In genomic region chr6:41548841-41549642, GRCh38 we compare ENCODE assay signal across 12 cellular contexts. TPM values are rescaled to one million over a fixed set of nuclear protein-coding genes. Genes with fewer than 3 reads are reported as not detected.
DNase-seq lines count a peak whose midpoint lies in the region; ATAC-seq and TF ChIP-seq lines count a peak whose summit lies in the region.
"Had no signal": no experiment of that assay in that cellular context is flagged by ENCODE, and none has a peak within 500 bp of the region (broad histone marks: within the 10 kb centered on the region; RNA-seq: fewer than 3 reads in every experiment).

No MANE protein-coding gene starts in this region.

- H4K5ac ChIP-seq in H9 (ENCODE audit: insufficient read length, low read depth, low read length) = no peak overlapping the region

- TSS peak; percentile 24 for BruUV-seq in A673 (replicated peaks; lab: Mats Ljungman, UMichigan)

- H3K14ac ChIP-seq in H9 (ENCODE audit: insufficient read depth, low read length) = no peak overlapping the region

- no peak overlapping the region for H2BK5ac ChIP-seq in H9 (ENCODE audit: insufficient read length, low read length)

- H2AFZ ChIP-seq in H9 (ENCODE audit: low read length) = no peak overlapping the region

- peaks cover 88% of the 10 kb centered on the region for H3K27me3 Mint-ChIP-seq in H9 (ENCODE audit: low read depth)
- peaks cover 72% of the 10 kb centered on the region for H3K27me3 Mint-ChIP-seq in dendritic cell treated with granulocyte-macrophage colony-stimulating factor and Interleukin-4, amounts not matched to agents 40 ng/mL and 50 ng/mL, for 4 days
- no peaks in the 10 kb centered on the region for H3K27me3 Mint-ChIP-seq in natural killer cell treated with Interleukin-12 subunit alpha and Interleukin-12 subunit beta and Interleukin-15 and Interleukin-18, amount 100 ng/mL, for 72 hours

- H3K4me2 ChIP-seq in H9 (ENCODE audit: insufficient read depth, insufficient read length, low read length) = peak overlapping the region; percentile 76

- H3K79me1 ChIP-seq in H9 (ENCODE audit: insufficient read depth, low read depth, low read length, poor library complexity, severe bottlenecking) = no peaks in the 10 kb centered on the region

- no peak overlapping the region for H3K4ac ChIP-seq in H9 (ENCODE audit: low read depth, low read length)

- H3K4me1 ChIP-seq in A673 (ENCODE audit: insufficient read depth, low read length, poor library complexity, severe bottlenecking) = peaks cover 14% of the 10 kb centered on the region
- H3K4me1 ChIP-seq in H9 (ENCODE audit: insufficient read depth, low read length) = peaks cover 32% of the 10 kb centered on the region
- H3K4me1 ChIP-seq in adrenal gland (replicated peaks in 1 of 2) = peaks cover 14 to 22% of the 10 kb centered on the region in 2 donors

- H3K27ac ChIP-seq in A673 (ENCODE audit: low read depth, low read length, poor library complexity, severe bottlenecking) = no peak overlapping the region
- no peak overlapping the region for H3K27ac ChIP-seq in H9 (ENCODE audit: insufficient read length, low read depth, low read length)
- no peak overlapping the region for H3K27ac ChIP-seq in adrenal gland
- H3K27ac ChIP-seq: HL-60 had no signal

- H2BK12ac ChIP-seq in H9 (ENCODE audit: insufficient read length, low read depth, low read length) = no peak overlapping the region

- H3K9me3 Mint-ChIP-seq in H9 = no peaks in the 10 kb centered on the region
- no peaks in the 10 kb centered on the region for H3K9me3 Mint-ChIP-seq in dendritic cell treated with granulocyte-macrophage colony-stimulating factor and Interleukin-4, amounts not matched to agents 40 ng/mL and 50 ng/mL, for 4 days
- H3K9me3 Mint-ChIP-seq in natural killer cell treated with Interleukin-12 subunit alpha and Interleukin-12 subunit beta and Interleukin-15 and Interleukin-18, amount 100 ng/mL, for 72 hours = no peaks in the 10 kb centered on the region

- ATAC-seq in natural killer cell treated with Interleukin-12 subunit alpha and Interleukin-12 subunit beta and Interleukin-15 and Interleukin-18, amount 100 ng/mL, for 72 hours = no peak
- no peak for ATAC-seq in GM21723 (IDR thresholded peaks at IDR 0.05; ENCODE audit: unreplicated experiment)

- peaks cover 0 to 14% (median 11%) of the 10 kb centered on the region in 3 experiments; a peak in 4 of 7 replicates for H3K36me3 Mint-ChIP-seq in H9 (ENCODE audit: insufficient read depth in 1 of 3, low read depth in 3 of 3)
- H3K36me3 Mint-ChIP-seq in dendritic cell treated with granulocyte-macrophage colony-stimulating factor and Interleukin-4, amounts not matched to agents 40 ng/mL and 50 ng/mL, for 4 days (ENCODE audit: low read depth) = peaks cover 10% of the 10 kb centered on the region
- H3K36me3 Mint-ChIP-seq in natural killer cell treated with Interleukin-12 subunit alpha and Interleukin-12 subunit beta and Interleukin-15 and Interleukin-18, amount 100 ng/mL, for 72 hours = peaks cover 10% of the 10 kb centered on the region

- H2BK15ac ChIP-seq in H9 (ENCODE audit: low read depth, low read length) = no peak overlapping the region

- no peak overlapping the region for H3K56ac ChIP-seq in H9 (ENCODE audit: insufficient read length, low read depth, low read length)

- H3K9me3 ChIP-seq in A673 (ENCODE audit: low read depth, low read length, poor library complexity, severe bottlenecking) (no peaks in the 10 kb centered on the region), H9 (ENCODE audit: control insufficient read depth, low read depth, low read length) (no peaks in the 10 kb centered on the region), adrenal gland (replicated peaks in 1 of 3) (no peaks in the 10 kb centered on the region)

- intact Hi-C loops in A673 (cut with micrococcal nuclease; ENCODE audit: unreplicated experiment) = no loop called here
- intact Hi-C loops in dendritic cell treated with granulocyte-macrophage colony-stimulating factor and Interleukin-4, amounts not matched to agents 40 ng/mL and 50 ng/mL, for 4 days (cut with micrococcal nuclease) = no loop called here
- intact Hi-C loops in adrenal gland (cut with DNase I) = loop anchor here in 1 of 2 donors (5.0 kb wide), 1 partner anchor 38 kb away; no protein-coding TSS in a partner anchor

- no peak for TF ChIP-seq POLR2A in adrenal gland (IDR thresholded peaks at IDR 0.05)

- H4K91ac ChIP-seq in H9 (ENCODE audit: insufficient read length, low read depth, low read length) = no peak overlapping the region

- no peak overlapping the region for H3K9ac ChIP-seq in H9 (ENCODE audit: extremely low read depth, insufficient read length, low read length)

- no peak overlapping the region for H3K27ac Mint-ChIP-seq in H9
- H3K27ac Mint-ChIP-seq in dendritic cell treated with granulocyte-macrophage colony-stimulating factor and Interleukin-4, amounts not matched to agents 40 ng/mL and 50 ng/mL, for 4 days = no peak overlapping the region
- peak overlapping the region in 1 of 2 donors; percentile 65 for H3K27ac Mint-ChIP-seq in natural killer cell treated with Interleukin-12 subunit alpha and Interleukin-12 subunit beta and Interleukin-15 and Interleukin-18, amount 100 ng/mL, for 72 hours

- H2BK20ac ChIP-seq in H9 (ENCODE audit: low read depth, low read length, poor library complexity, severe bottlenecking) = no peak overlapping the region

- no peak overlapping the region for H3K23ac ChIP-seq in H9 (ENCODE audit: insufficient read length, low read depth, low read length)

- H3K23me2 ChIP-seq in H9 (ENCODE audit: insufficient read length, low read depth, low read length, poor library complexity, severe bottlenecking) = peaks cover 20% of the 10 kb centered on the region

- peaks cover 70 to 71% of the 10 kb centered on the region in 2 experiments for H3K4me1 Mint-ChIP-seq in H9
- peaks cover 59% of the 10 kb centered on the region for H3K4me1 Mint-ChIP-seq in dendritic cell treated with granulocyte-macrophage colony-stimulating factor and Interleukin-4, amounts not matched to agents 40 ng/mL and 50 ng/mL, for 4 days (ENCODE audit: low read depth)
- peaks cover 41 to 45% of the 10 kb centered on the region in 2 donors for H3K4me1 Mint-ChIP-seq in natural killer cell treated with Interleukin-12 subunit alpha and Interleukin-12 subunit beta and Interleukin-15 and Interleukin-18, amount 100 ng/mL, for 72 hours (ENCODE audit: low read depth in 2 of 2)

- TF ChIP-seq CTCF in A673 (conservative IDR thresholded peaks at IDR 0.05; ENCODE audit: low read depth, low read length) (no peak), H9 (conservative IDR thresholded peaks at IDR 0.05) (no peak), adrenal gland (IDR thresholded peaks at IDR 0.05) (no peak)

- H4K8ac ChIP-seq in H9 (replicated peaks; ENCODE audit: insufficient read length, low read depth, low read length) = no peak overlapping the region

- no peak overlapping the region for H2BK120ac ChIP-seq in H9 (ENCODE audit: low read depth, low read length, poor library complexity, severe bottlenecking)

- H3K27me3 ChIP-seq in A673 (replicated peaks; ENCODE audit: insufficient read depth, low read depth, low read length, poor library complexity) (no peaks in the 10 kb centered on the region), H9 (ENCODE audit: insufficient read depth, low read length) (peaks cover 56% of the 10 kb centered on the region), adrenal gland (no peaks in the 10 kb centered on the region)

- no peaks in the 10 kb centered on the region; the same call in 1 of the 2 replicates for H3K79me2 ChIP-seq in H9 (ENCODE audit: insufficient read depth, low read length)

- no peak overlapping the region for H3K18ac ChIP-seq in H9 (ENCODE audit: insufficient read length, low read depth, low read length)

- CTCF ChIA-PET in A673 (lab: Charles Lee) = no interaction called here

- no peak overlapping the region for H3T11ph ChIP-seq in H9 (ENCODE audit: low read length)

- H3K4me3 Mint-ChIP-seq in H9 = peak overlapping the region; percentile 54 to 79
- peak overlapping the region; percentile 74 for H3K4me3 Mint-ChIP-seq in dendritic cell treated with granulocyte-macrophage colony-stimulating factor and Interleukin-4, amounts not matched to agents 40 ng/mL and 50 ng/mL, for 4 days
- peak overlapping the region; percentile 90 for H3K4me3 Mint-ChIP-seq in natural killer cell treated with Interleukin-12 subunit alpha and Interleukin-12 subunit beta and Interleukin-15 and Interleukin-18, amount 100 ng/mL, for 72 hours

- no CpG with 5 or more reads among the region's 11 CpGs for WGBS in H9 (ENCODE audit: extremely low coverage, insufficient read length, low lambda C conversion rate)
- WGBS in adrenal gland, 4 donors = 80 to 88% (median 86%) methylated on average over 11 of the region's 11 CpGs

- no peak for DNase-seq in A673 (ENCODE audit: low spot score)
- peak; percentile 73 for DNase-seq in H9
- DNase-seq in natural killer cell treated with Interleukin-12 subunit alpha and Interleukin-12 subunit beta and Interleukin-15 and Interleukin-18, amount 100 ng/mL, for 72 hours (ENCODE audit: low spot score) = peak; percentile 64
- no peak for DNase-seq in AG08396 (ENCODE audit: low spot score)
- DNase-seq in adrenal gland = no peak
- DNase-seq in AG08395 (ENCODE audit: low spot score) = no peak
- DNase-seq: NCI-H187, nucleus accumbens, RPMI8226 had no signal

- H4K20me1 ChIP-seq in H9 (ENCODE audit: control insufficient read depth, insufficient read depth, insufficient read length) = peaks cover 2% of the 10 kb centered on the region

- H2AK5ac ChIP-seq in H9 (ENCODE audit: insufficient read length, low read length) = no peak overlapping the region

- H3K4me3 ChIP-seq in A673 (ENCODE audit: low read depth, low read length, poor library complexity, severe bottlenecking) (no peak overlapping the region), adrenal gland (no peak overlapping the region)

- POLR2A ChIA-PET in A673 (lab: Charles Lee; ENCODE audit: low non-redundant PET) = no interaction called here

- peaks cover 10% of the 10 kb centered on the region for H3K36me3 ChIP-seq in A673 (ENCODE audit: insufficient read depth, low read length, poor library complexity, severe bottlenecking)
- H3K36me3 ChIP-seq in adrenal gland (replicated peaks in 1 of 2) = no peaks in the 10 kb centered on the region

RNA-seq across cellular contexts. Expression of gene FOXP4, which starts 2.9 kb away (rescaled TPM):
- total RNA-seq in A673 (2021) (53.9 and 56.7 TPM in 2 replicates), H9 (2021) (18.2 and 19.0 TPM in 2 replicates), adrenal gland (10 to 100 TPM in 5 of 8 donors, 1 to 10 TPM in 3; 6.8 to 17.3 (median 13.2) TPM)
- 100 to 1,000 TPM in 1 of 2 donors, 10 to 100 TPM in 1; 52.4 to 110 TPM for total RNA-seq in natural killer cell treated with Interleukin-12 subunit alpha and Interleukin-12 subunit beta and Interleukin-15 and Interleukin-18, amount 100 ng/mL, for 72 hours
- polyA plus RNA-seq in adrenal gland = 10 to 100 TPM in 2 of 3 donors, 1 to 10 TPM in 1; 3.7 to 18.2 (median 10.0) TPM

Comparison
In these comparisons a context has a peak if more than half of its experiments do, and no peak if none do; other contexts are left out.
1. DNase-seq: peak in H9 (single experiment) and natural killer cell treated with Interleukin-12 subunit alpha and Interleukin-12 subunit beta and Interleukin-15 and Interleukin-18, amount 100 ng/mL, for 72 hours (single experiment); none in A673 (single experiment), AG08396 (single experiment), adrenal gland (0 of 7) and AG08395 (single experiment).
2. Peak in every context shown above with its lines, with median percentiles within 50 percentile points of each other: H3K4me3 Mint-ChIP-seq.